ENCODE assay signal across 14 cellular contexts in genomic region chr20:39568090-39568489, GRCh38.
DNase-seq lines count a peak whose midpoint lies in the region; ATAC-seq lines count a peak whose summit lies in the region.
"Had no signal": no experiment of that assay in that cellular context is flagged by ENCODE, and none has a peak within 500 bp of the region (broad histone marks: within the 10 kb centered on the region; RNA-seq: fewer than 3 reads in every experiment).

No MANE protein-coding gene starts in this region.

- peak; percentile 95 for DNase-seq in SK-N-DZ (ENCODE audit: low spot score)
- DNase-seq in NK-92 treated with Interleukin-12 subunit alpha and Interleukin-12 subunit beta, amount 100 ng/mL, for 24 hours (lab: John Stamatoyannopoulos, UW): no peak
- no peak for DNase-seq in activated naive CD4-positive, alpha-beta T cell treated with anti-CD3 and anti-CD28 coated beads for 36 hours
- DNase-seq: activated gamma-delta T cell treated with Interleukin-2 at 50 U/mL for 16 hours, Calu3, cortex of kidney, erythroblast, NCI-H226, OCI-M1 had no signal

- CTCF ChIA-PET in activated naive CD4-positive, alpha-beta T cell treated with anti-CD3 and anti-CD28 coated beads for 36 hours (lab: Charles Lee): no interaction called here

- intact Hi-C loops in activated naive CD4-positive, alpha-beta T cell treated with anti-CD3 and anti-CD28 coated beads for 36 hours (cut with micrococcal nuclease): no loop called here

- H3K4me1 Mint-ChIP-seq in activated naive CD4-positive, alpha-beta T cell treated with anti-CD3 and anti-CD28 coated beads for 36 hours (ENCODE audit: low read depth): no peaks in the 10 kb centered on the region

- H3K9me3 Mint-ChIP-seq in activated naive CD4-positive, alpha-beta T cell treated with anti-CD3 and anti-CD28 coated beads for 36 hours: no peaks in the 10 kb centered on the region

- no peak overlapping the region for H3K4me3 Mint-ChIP-seq in activated naive CD4-positive, alpha-beta T cell treated with anti-CD3 and anti-CD28 coated beads for 36 hours

- H3K27me3 Mint-ChIP-seq in activated naive CD4-positive, alpha-beta T cell treated with anti-CD3 and anti-CD28 coated beads for 36 hours (ENCODE audit: low read depth): no peaks in the 10 kb centered on the region

- H3K27ac Mint-ChIP-seq in activated naive CD4-positive, alpha-beta T cell treated with anti-CD3 and anti-CD28 coated beads for 36 hours: no peak overlapping the region

- no peaks in the 10 kb centered on the region for H3K36me3 Mint-ChIP-seq in activated naive CD4-positive, alpha-beta T cell treated with anti-CD3 and anti-CD28 coated beads for 36 hours (ENCODE audit: low read depth)

- peak; percentile 86 for ATAC-seq in GM18511 (IDR thresholded peaks at IDR 0.05; ENCODE audit: unreplicated experiment)
- ATAC-seq in GM19463 (IDR thresholded peaks at IDR 0.05; ENCODE audit: unreplicated experiment): peak; percentile 78
- peak; percentile 62 for ATAC-seq in HG02938 (IDR thresholded peaks at IDR 0.05; ENCODE audit: unreplicated experiment)
- ATAC-seq in GM21723 (IDR thresholded peaks at IDR 0.05; ENCODE audit: unreplicated experiment): no peak
- no peak for ATAC-seq in GM19395 (IDR thresholded peaks at IDR 0.05; ENCODE audit: unreplicated experiment)

Comparison
In these comparisons a context has a peak if more than half of its experiments do, and no peak if none do; other contexts are left out.
1. ATAC-seq: peak in GM18511 (single experiment), GM19463 (single experiment) and HG02938 (single experiment); none in GM21723 (single experiment) and GM19395 (single experiment).